Comparison of ENCODE assay signal across 17 cellular contexts in the genomic region with DNA sequence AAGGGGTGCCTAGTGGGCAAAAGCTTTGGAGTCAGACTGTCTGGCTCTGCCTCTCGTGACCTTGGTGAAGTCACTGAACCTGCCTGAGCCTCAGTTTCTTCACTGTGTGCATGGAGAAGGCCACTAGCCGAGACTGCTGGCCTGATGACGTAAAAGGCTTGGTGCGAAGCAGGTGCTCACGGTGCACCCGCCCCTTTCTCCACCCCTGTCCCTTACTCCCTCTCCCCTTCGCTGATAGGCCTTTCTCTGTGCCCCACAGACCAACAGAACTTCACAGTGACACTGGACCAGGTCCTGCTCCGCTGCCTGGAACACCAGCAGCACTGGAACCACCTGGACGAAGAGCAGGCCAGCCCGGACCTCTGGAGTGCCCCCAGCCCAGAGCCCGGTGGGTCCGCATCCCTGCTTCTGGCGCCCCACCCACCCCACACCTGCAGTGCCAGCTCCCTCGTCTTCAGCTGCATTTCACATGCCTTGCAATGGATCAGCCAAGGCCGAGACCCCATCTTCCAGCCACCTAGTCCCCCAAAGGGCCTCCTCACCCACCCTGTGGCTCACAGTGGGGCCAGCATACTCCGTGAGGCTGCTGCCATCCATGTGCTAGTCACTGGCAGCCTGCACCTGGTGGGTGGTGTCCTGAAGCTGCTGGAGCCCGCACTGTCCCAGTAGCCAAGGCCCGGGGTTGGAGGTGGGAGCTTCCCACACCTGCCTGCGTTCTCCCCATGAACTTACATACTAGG.
"Had no signal": no experiment of that assay in that cellular context is flagged by ENCODE, and none has a peak within 500 bp of the region (broad histone marks: within the 10 kb centered on the region; RNA-seq: fewer than 3 reads in every experiment).

No MANE protein-coding gene starts in this region.

- H3K27me3 Mint-ChIP-seq: activated CD8-positive, alpha-beta T cell treated with anti-CD3 and anti-CD28 coated beads for 36 hours; activated naive CD8-positive, alpha-beta T cell treated with anti-CD3 and anti-CD28 coated beads, Interleukin-2, amount 10 ng/mL, durations not matched to agents 7 days and 5 days; memory B cell; naive thymus-derived CD8-positive, alpha-beta T cell; stimulated activated naive CD8-positive, alpha-beta T cell treated with anti-CD3 and anti-CD28 coated beads, Interleukin-15, amount 100 ng/mL, for 72 hours had no signal

- H3K4me3 ChIP-seq: gastroesophageal sphincter, prostate gland, upper lobe of right lung had no signal

- H3K27me3 ChIP-seq: gastroesophageal sphincter, upper lobe of right lung had no signal

- H3K4me3 Mint-ChIP-seq: activated CD8-positive, alpha-beta T cell treated with anti-CD3 and anti-CD28 coated beads for 36 hours; activated naive CD8-positive, alpha-beta T cell treated with anti-CD3 and anti-CD28 coated beads, Interleukin-2, amount 10 ng/mL, durations not matched to agents 7 days and 5 days; activated T-cell treated with anti-CD3 and anti-CD28 coated beads, Interleukin-2, amount 50 U/mL, for 72 hours; endodermal cell; memory B cell; naive thymus-derived CD8-positive, alpha-beta T cell; stimulated activated naive CD8-positive, alpha-beta T cell treated with anti-CD3 and anti-CD28 coated beads, Interleukin-15, amount 100 ng/mL, for 72 hours; WTC11 had no signal

- H3K4me1 Mint-ChIP-seq: activated naive CD8-positive, alpha-beta T cell treated with anti-CD3 and anti-CD28 coated beads, Interleukin-2, amount 10 ng/mL, durations not matched to agents 7 days and 5 days; memory B cell; WTC11 had no signal

- H3K9me3 Mint-ChIP-seq: activated CD8-positive, alpha-beta T cell treated with anti-CD3 and anti-CD28 coated beads for 36 hours; activated naive CD8-positive, alpha-beta T cell treated with anti-CD3 and anti-CD28 coated beads, Interleukin-2, amount 10 ng/mL, durations not matched to agents 7 days and 5 days; activated T-cell treated with anti-CD3 and anti-CD28 coated beads, Interleukin-2, amount 50 U/mL, for 72 hours; endodermal cell; memory B cell; naive thymus-derived CD8-positive, alpha-beta T cell; stimulated activated naive CD8-positive, alpha-beta T cell treated with anti-CD3 and anti-CD28 coated beads, Interleukin-15, amount 100 ng/mL, for 72 hours; WTC11 had no signal

- H3K27ac Mint-ChIP-seq: activated CD8-positive, alpha-beta T cell treated with anti-CD3 and anti-CD28 coated beads for 36 hours; activated naive CD8-positive, alpha-beta T cell treated with anti-CD3 and anti-CD28 coated beads, Interleukin-2, amount 10 ng/mL, durations not matched to agents 7 days and 5 days; activated T-cell treated with anti-CD3 and anti-CD28 coated beads, Interleukin-2, amount 50 U/mL, for 72 hours; endodermal cell; memory B cell; WTC11 had no signal

- DNase-seq: activated CD4-positive, alpha-beta T cell treated with anti-CD3 and anti-CD28 coated beads for 4 hours; activated CD8-positive, alpha-beta T cell treated with anti-CD3 and anti-CD28 coated beads for 36 hours; activated gamma-delta T cell treated with Interleukin-2 at 50 U/mL for 16 hours; activated naive CD8-positive, alpha-beta T cell treated with anti-CD3 and anti-CD28 coated beads, Interleukin-2, amount 10 ng/mL, durations not matched to agents 7 days and 5 days; activated T-cell treated with anti-CD3 and anti-CD28 coated beads, Interleukin-2, amount 50 U/mL, for 72 hours; aorta; endodermal cell; erythroblast; naive thymus-derived CD8-positive, alpha-beta T cell; nucleus accumbens; stimulated activated naive CD8-positive, alpha-beta T cell treated with anti-CD3 and anti-CD28 coated beads, Interleukin-15, amount 100 ng/mL, for 72 hours; T-helper 2 cell; upper lobe of right lung had no signal

- H3K9me3 ChIP-seq: gastroesophageal sphincter, prostate gland, upper lobe of right lung had no signal

- ATAC-seq: activated CD8-positive, alpha-beta T cell treated with anti-CD3 and anti-CD28 coated beads for 36 hours; activated T-cell treated with anti-CD3 and anti-CD28 coated beads, Interleukin-2, amount 50 U/mL, for 72 hours; gastroesophageal sphincter; naive thymus-derived CD8-positive, alpha-beta T cell; stimulated activated naive CD8-positive, alpha-beta T cell treated with anti-CD3 and anti-CD28 coated beads, Interleukin-15, amount 100 ng/mL, for 72 hours; WTC11 had no signal

- H3K4me1 ChIP-seq: prostate gland, upper lobe of right lung had no signal

- H3K27ac ChIP-seq: prostate gland had no signal
